ENCODE assay signal across 19 cellular contexts in the genomic region with DNA sequence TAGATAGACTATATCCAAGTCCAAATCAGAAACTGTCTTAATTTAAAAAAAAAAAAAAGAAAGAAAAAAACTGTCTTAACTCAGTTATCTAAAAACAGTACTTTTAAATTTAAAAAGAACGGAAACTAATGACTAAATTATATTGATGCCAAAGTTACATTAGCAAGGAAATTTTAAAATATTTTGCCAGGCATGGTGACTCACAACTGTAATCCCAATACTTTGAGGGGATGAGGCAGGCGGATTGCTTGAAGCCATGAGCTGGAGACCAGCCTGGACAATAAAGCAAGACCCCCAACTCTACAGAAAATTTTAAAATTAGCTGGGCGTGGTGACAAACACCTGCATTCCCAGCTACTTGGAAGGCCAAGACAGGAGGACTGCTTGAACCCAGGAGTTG.
"Had no signal": no experiment of that assay in that cellular context is flagged by ENCODE, and none has a peak within 500 bp of the region (broad histone marks: within the 10 kb centered on the region; RNA-seq: fewer than 3 reads in every experiment).

No MANE protein-coding gene starts in this region.

- H3K27ac Mint-ChIP-seq: activated CD4-positive, alpha-beta memory T cell treated with anti-CD3 and anti-CD28 coated beads for 36 hours; activated T-helper 1 cell treated with anti-CD3 and anti-CD28 coated beads, Interleukin-12 subunit alpha, Interleukin-12 subunit beta, Interleukin-2, Interleukin-4 antibody, amounts not matched to agents 30 ng/mL and 10 ng/mL and 1 ng/mL, durations not matched to agents 14 hours and 24 hours and 36 hours; stimulated activated naive CD8-positive, alpha-beta T cell treated with anti-CD3 and anti-CD28 coated beads, Interleukin-15, amount 100 ng/mL, for 72 hours had no signal

- H3K9me3 ChIP-seq: gastroesophageal sphincter, left ventricle myocardium inferior, testis, upper lobe of left lung had no signal

- H3K4me3 Mint-ChIP-seq: activated CD4-positive, alpha-beta memory T cell treated with anti-CD3 and anti-CD28 coated beads for 36 hours; activated T-helper 1 cell treated with anti-CD3 and anti-CD28 coated beads, Interleukin-12 subunit alpha, Interleukin-12 subunit beta, Interleukin-2, Interleukin-4 antibody, amounts not matched to agents 30 ng/mL and 10 ng/mL and 1 ng/mL, durations not matched to agents 14 hours and 24 hours and 36 hours; stimulated activated naive CD8-positive, alpha-beta T cell treated with anti-CD3 and anti-CD28 coated beads, Interleukin-15, amount 100 ng/mL, for 72 hours had no signal

- DNase-seq: activated CD4-positive, alpha-beta memory T cell treated with anti-CD3 and anti-CD28 coated beads for 36 hours; activated gamma-delta T cell treated with Interleukin-2 at 50 U/mL for 16 hours; activated T-cell treated with anti-CD3 and anti-CD28 coated beads for 4 hours; amniotic stem cell; effector memory CD4-positive, alpha-beta T cell; heart left ventricle; left ventricle myocardium inferior; mammary epithelial cell; occipital lobe; posterior cingulate gyrus; retina; stimulated activated CD4-positive, alpha-beta T cell treated with anti-CD3 and anti-CD28 coated beads, Interleukin-2, amount 100 ng/mL, for 24 hours; stimulated activated naive CD8-positive, alpha-beta T cell treated with anti-CD3 and anti-CD28 coated beads, Interleukin-15, amount 100 ng/mL, for 72 hours; testis; upper lobe of left lung had no signal

- ATAC-seq: gastroesophageal sphincter had no signal

- H3K27ac ChIP-seq: gastroesophageal sphincter, left ventricle myocardium inferior, testis, upper lobe of left lung had no signal

- H3K4me1 ChIP-seq: testis had no signal

- H3K36me3 ChIP-seq: cardiac muscle cell, gastroesophageal sphincter, heart left ventricle, upper lobe of left lung had no signal

- H3K27me3 Mint-ChIP-seq: activated CD4-positive, alpha-beta memory T cell treated with anti-CD3 and anti-CD28 coated beads for 36 hours; activated naive CD8-positive, alpha-beta T cell; stimulated activated naive CD8-positive, alpha-beta T cell treated with anti-CD3 and anti-CD28 coated beads, Interleukin-15, amount 100 ng/mL, for 72 hours had no signal

- H3K27me3 ChIP-seq: cardiac muscle cell, gastroesophageal sphincter, heart left ventricle, testis, upper lobe of left lung had no signal

- H3K4me3 ChIP-seq: cardiac muscle cell, gastroesophageal sphincter, heart left ventricle, left ventricle myocardium inferior, testis, upper lobe of left lung had no signal
